Comparison of ENCODE assay signal across 8 cellular contexts in the genomic region with DNA sequence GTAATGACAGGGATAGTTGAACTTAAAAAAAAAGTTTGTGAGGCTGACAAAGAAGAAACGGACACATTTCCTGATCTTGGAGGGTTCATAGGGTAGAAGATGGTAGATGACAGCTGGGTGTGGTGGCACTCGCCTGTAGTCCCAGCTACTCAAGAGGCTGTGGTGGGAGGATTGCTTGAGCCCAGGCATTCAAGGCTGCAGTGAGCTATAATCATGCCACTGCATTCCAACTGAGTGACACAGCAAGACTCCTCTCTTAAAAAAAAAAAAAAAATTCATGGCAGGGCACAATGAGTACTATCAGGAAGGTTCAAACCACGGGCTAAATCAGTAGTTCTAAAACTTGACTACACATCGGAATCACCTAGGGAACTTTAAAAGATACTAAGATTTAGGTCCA. TPM values are rescaled to one million over a fixed set of nuclear protein-coding genes. Genes with fewer than 3 reads are reported as not detected.
DNase-seq lines count a peak whose midpoint lies in the region; ATAC-seq and TF ChIP-seq lines count a peak whose summit lies in the region.

No MANE protein-coding gene starts in this region.

- WGBS in neuronal stem cell (ENCODE audit: extremely low coverage in 2 of 2, insufficient read length in 2 of 2, insufficient replicate concordance in 1 of 2), 2 donors = no CpG with 5 or more reads among the region's 4 CpGs

- H2AFZ ChIP-seq in neuronal stem cell (ENCODE audit: low read length) = no peak overlapping the region

- peaks cover 4 to 7% of the 10 kb centered on the region in 2 donors for H3K4me1 ChIP-seq in neuronal stem cell (ENCODE audit: control insufficient read depth in 2 of 2, insufficient read depth in 1 of 2, low read depth in 1 of 2, low read length in 2 of 2)

- intact Hi-C loops in posterior vena cava (cut with DNase I) = no loop called here

- H3K9me3 ChIP-seq in SK-N-MC (ENCODE audit: low read depth, low read length) (no peaks in the 10 kb centered on the region), neuronal stem cell (replicated peaks in 1 of 2; ENCODE audit: control insufficient read depth in 2 of 2, insufficient read depth in 1 of 2, low read depth in 1 of 2, low read length in 2 of 2) (peaks cover 2 to 17% of the 10 kb centered on the region in 2 donors)

- H3K14ac ChIP-seq in neuronal stem cell (ENCODE audit: low read length) = no peak overlapping the region

- peak; percentile 8 for ATAC-seq in esophagus mucosa
- ATAC-seq in omental fat pad (ENCODE audit: low FRiP score) = peak; percentile 35

- H2BK12ac ChIP-seq in neuronal stem cell (ENCODE audit: low read length) = no peak overlapping the region

- peak; percentile 85 for DNase-seq in H4 (ENCODE audit: low spot score)
- DNase-seq in SK-N-MC (ENCODE audit: low read depth, low spot score) = no peak
- no peak for DNase-seq in omental fat pad (ENCODE audit: low spot score)
- no peak for DNase-seq in neuronal stem cell (ENCODE audit: low spot score)
- DNase-seq in stimulated activated CD8-positive, alpha-beta memory T cell treated with anti-CD3 and anti-CD28 coated beads, Interleukin-4, amount 100 ng/mL, for 48 hours = no peak
- no peak for DNase-seq in CD1c-positive myeloid dendritic cell (ENCODE audit: extremely low spot score)
- no peak for DNase-seq in posterior vena cava (ENCODE audit: low spot score)

- H2BK15ac ChIP-seq in neuronal stem cell (ENCODE audit: low read length) = no peak overlapping the region

- H3K23ac ChIP-seq in neuronal stem cell (ENCODE audit: low read depth, low read length, poor library complexity) = no peak overlapping the region

- no peak overlapping the region for H3K4ac ChIP-seq in neuronal stem cell (ENCODE audit: low read length)

- no peak overlapping the region for H2AK5ac ChIP-seq in neuronal stem cell (ENCODE audit: low read depth, low read length)

- H3K18ac ChIP-seq in neuronal stem cell (ENCODE audit: low read length) = no peak overlapping the region

- H3K79me1 ChIP-seq in neuronal stem cell (ENCODE audit: low read depth, low read length) = peaks cover 8% of the 10 kb centered on the region

- H3K27ac ChIP-seq in SK-N-MC = peak overlapping the region; percentile 72
- no peak overlapping the region for H3K27ac ChIP-seq in neuronal stem cell (replicated peaks; ENCODE audit: low read length)

- H4K8ac ChIP-seq in neuronal stem cell (ENCODE audit: low read depth, low read length) = no peak overlapping the region

- no peaks in the 10 kb centered on the region; the same call in 1 of the 2 replicates for H3K36me3 ChIP-seq in SK-N-MC (ENCODE audit: insufficient read depth, low read length)
- H3K36me3 ChIP-seq in neuronal stem cell (replicated peaks in 1 of 2; ENCODE audit: control insufficient read depth in 2 of 2, insufficient read depth in 2 of 2, low read length in 2 of 2) = peaks cover 0 to 2% of the 10 kb centered on the region in 2 donors

- TF ChIP-seq CTCF in omental fat pad (IDR thresholded peaks at IDR 0.05) = no peak

- no peak overlapping the region for H4K91ac ChIP-seq in neuronal stem cell (ENCODE audit: low read depth, low read length, poor library complexity)

- peaks cover 0 to 61% (median 3%) of the 10 kb centered on the region in 3 experiments for H3K27me3 ChIP-seq in neuronal stem cell (ENCODE audit: control insufficient read depth in 3 of 3, insufficient read depth in 3 of 3, low read depth in 1 of 3, low read length in 3 of 3)

- H3K4me3 ChIP-seq in SK-N-MC (peak overlapping the region; percentile 92), neuronal stem cell (ENCODE audit: low read length in 2 of 2) (no peak overlapping the region)

- H2BK5ac ChIP-seq in neuronal stem cell (ENCODE audit: low read length) = no peak overlapping the region

- H2BK120ac ChIP-seq in neuronal stem cell (ENCODE audit: low read depth, low read length) = no peak overlapping the region

- no peak overlapping the region for H3K4me2 ChIP-seq in neuronal stem cell (ENCODE audit: insufficient read depth, low read length, poor library complexity, severe bottlenecking)

- peak overlapping the region; percentile 68 for H3K9ac ChIP-seq in SK-N-MC (ENCODE audit: insufficient read length)
- H3K9ac ChIP-seq in neuronal stem cell (ENCODE audit: low read depth, low read length, poor library complexity) = no peak overlapping the region

RNA-seq across cellular contexts. Expression of a gene that starts 2.0 kb away (rescaled TPM):
- 65.8 and 75.4 TPM in 2 replicates for total RNA-seq in H4 (2014; rRNA removed; shearing (Covaris generic))
- total RNA-seq in esophagus mucosa (11.0 TPM), omental fat pad (10 to 100 TPM; 13.7 to 18.0 (median 16.6) TPM), posterior vena cava (10 to 100 TPM; 16.5 to 20.5 TPM)
- 16.9 TPM for polyA plus RNA-seq in neuronal stem cell (2013, experiment 1 of 2)
- polyA plus RNA-seq in neuronal stem cell (2013, experiment 2 of 2) = 17.1 TPM

RNA-seq across cellular contexts. Expression of a gene that starts 44.4 kb away (rescaled TPM):
- 512 and 677 TPM in 2 replicates for total RNA-seq in H4 (2014; rRNA removed; shearing (Covaris generic))
- total RNA-seq in esophagus mucosa (105 TPM), omental fat pad (1,000 to 10,000 TPM in 2 of 4 donors, 100 to 1,000 TPM in 2; 719 to 1,698 (median 1,160) TPM), posterior vena cava (100 to 1,000 TPM; 525 to 620 TPM)
- polyA plus RNA-seq in neuronal stem cell (2013, experiment 1 of 2) = 40.0 TPM
- polyA plus RNA-seq in neuronal stem cell (2013, experiment 2 of 2) = 38.4 TPM
